Comparison of ENCODE assay signal across 1 cellular context in genomic region chr1:167714851-167715652, GRCh38.
TF ChIP-seq lines count a peak whose summit lies in the region.

No MANE protein-coding gene starts in this region.

TF ChIP-seq in HepG2, 621 proteins besides CTCF, POLR2A, EP300 and RAD21 (continued from another document and continues in another):
- TF ChIP-seq, protein P1, sequence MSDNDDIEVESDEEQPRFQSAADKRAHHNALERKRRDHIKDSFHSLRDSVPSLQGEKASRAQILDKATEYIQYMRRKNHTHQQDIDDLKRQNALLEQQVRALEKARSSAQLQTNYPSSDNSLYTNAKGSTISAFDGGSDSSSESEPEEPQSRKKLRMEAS (IDR thresholded peaks at IDR 0.05): peak; percentile 23; the same call in 1 of the 2 replicates
- TF ChIP-seq NFATC3 (CRISPR knock-in tag; IDR thresholded peaks at IDR 0.05) (no peak), ZNF468 (CRISPR knock-in tag; IDR thresholded peaks at IDR 0.05) (no peak), KIAA2018 (CRISPR knock-in tag; IDR thresholded peaks at IDR 0.05; ENCODE audit: borderline replicate concordance) (no peak), ZNF550 (CRISPR knock-in tag; IDR thresholded peaks at IDR 0.05; ENCODE audit: borderline replicate concordance) (no peak), ZNF451 (CRISPR knock-in tag; IDR thresholded peaks at IDR 0.05) (no peak), ZNF263 (CRISPR knock-in tag; IDR thresholded peaks at IDR 0.05) (no peak), ZNF407 (CRISPR knock-in tag; IDR thresholded peaks at IDR 0.05; ENCODE audit: not compliant biosample characterization) (no peak), KMT2B (CRISPR knock-in tag; IDR thresholded peaks at IDR 0.05) (peak; percentile 79), ZNF891 (CRISPR knock-in tag; IDR thresholded peaks at IDR 0.05) (no peak), ZNF292 (CRISPR knock-in tag; IDR thresholded peaks at IDR 0.05; ENCODE audit: borderline replicate concordance, low read depth) (no peak), RNF2 (conservative IDR thresholded peaks at IDR 0.05; ENCODE audit: low read depth) (no peak), RFXANK (CRISPR knock-in tag; IDR thresholded peaks at IDR 0.05) (no peak), TOPORS (CRISPR knock-in tag; IDR thresholded peaks at IDR 0.05) (no peak), ZNF563 (CRISPR knock-in tag; IDR thresholded peaks at IDR 0.05) (no peak), RORA (CRISPR knock-in tag; IDR thresholded peaks at IDR 0.05) (no peak), POLR2AphosphoS2 (IDR thresholded peaks at IDR 0.05; ENCODE audit: low read depth, low read length) (no peak), MAF1 (CRISPR knock-in tag; IDR thresholded peaks at IDR 0.05; ENCODE audit: borderline replicate concordance) (peak; percentile 95), HOXA5 (CRISPR knock-in tag; IDR thresholded peaks at IDR 0.05) (0 out of 2 replicates have a peak, but pooled peaks have one; percentile 42)
- TF ChIP-seq, protein P2, sequence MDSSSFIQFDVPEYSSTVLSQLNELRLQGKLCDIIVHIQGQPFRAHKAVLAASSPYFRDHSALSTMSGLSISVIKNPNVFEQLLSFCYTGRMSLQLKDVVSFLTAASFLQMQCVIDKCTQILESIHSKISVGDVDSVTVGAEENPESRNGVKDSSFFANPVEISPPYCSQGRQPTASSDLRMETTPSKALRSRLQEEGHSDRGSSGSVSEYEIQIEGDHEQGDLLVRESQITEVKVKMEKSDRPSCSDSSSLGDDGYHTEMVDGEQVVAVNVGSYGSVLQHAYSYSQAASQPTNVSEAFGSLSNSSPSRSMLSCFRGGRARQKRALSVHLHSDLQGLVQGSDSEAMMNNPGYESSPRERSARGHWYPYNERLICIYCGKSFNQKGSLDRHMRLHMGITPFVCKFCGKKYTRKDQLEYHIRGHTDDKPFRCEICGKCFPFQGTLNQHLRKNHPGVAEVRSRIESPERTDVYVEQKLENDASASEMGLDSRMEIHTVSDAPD (CRISPR knock-in tag; IDR thresholded peaks at IDR 0.05): no peak
- TF ChIP-seq, protein P3, sequence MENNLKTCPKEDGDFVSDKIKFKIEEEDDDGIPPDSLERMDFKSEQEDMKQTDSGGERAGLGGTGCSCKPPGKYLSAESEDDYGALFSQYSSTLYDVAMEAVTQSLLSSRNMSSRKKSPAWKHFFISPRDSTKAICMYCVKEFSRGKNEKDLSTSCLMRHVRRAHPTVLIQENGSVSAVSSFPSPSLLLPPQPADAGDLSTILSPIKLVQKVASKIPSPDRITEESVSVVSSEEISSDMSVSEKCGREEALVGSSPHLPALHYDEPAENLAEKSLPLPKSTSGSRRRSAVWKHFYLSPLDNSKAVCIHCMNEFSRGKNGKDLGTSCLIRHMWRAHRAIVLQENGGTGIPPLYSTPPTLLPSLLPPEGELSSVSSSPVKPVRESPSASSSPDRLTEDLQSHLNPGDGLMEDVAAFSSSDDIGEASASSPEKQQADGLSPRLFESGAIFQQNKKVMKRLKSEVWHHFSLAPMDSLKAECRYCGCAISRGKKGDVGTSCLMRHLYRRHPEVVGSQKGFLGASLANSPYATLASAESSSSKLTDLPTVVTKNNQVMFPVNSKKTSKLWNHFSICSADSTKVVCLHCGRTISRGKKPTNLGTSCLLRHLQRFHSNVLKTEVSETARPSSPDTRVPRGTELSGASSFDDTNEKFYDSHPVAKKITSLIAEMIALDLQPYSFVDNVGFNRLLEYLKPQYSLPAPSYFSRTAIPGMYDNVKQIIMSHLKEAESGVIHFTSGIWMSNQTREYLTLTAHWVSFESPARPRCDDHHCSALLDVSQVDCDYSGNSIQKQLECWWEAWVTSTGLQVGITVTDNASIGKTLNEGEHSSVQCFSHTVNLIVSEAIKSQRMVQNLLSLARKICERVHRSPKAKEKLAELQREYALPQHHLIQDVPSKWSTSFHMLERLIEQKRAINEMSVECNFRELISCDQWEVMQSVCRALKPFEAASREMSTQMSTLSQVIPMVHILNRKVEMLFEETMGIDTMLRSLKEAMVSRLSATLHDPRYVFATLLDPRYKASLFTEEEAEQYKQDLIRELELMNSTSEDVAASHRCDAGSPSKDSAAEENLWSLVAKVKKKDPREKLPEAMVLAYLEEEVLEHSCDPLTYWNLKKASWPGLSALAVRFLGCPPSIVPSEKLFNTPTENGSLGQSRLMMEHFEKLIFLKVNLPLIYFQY (CRISPR knock-in tag; IDR thresholded peaks at IDR 0.05; ENCODE audit: borderline replicate concordance): no peak
- TF ChIP-seq, protein P4, sequence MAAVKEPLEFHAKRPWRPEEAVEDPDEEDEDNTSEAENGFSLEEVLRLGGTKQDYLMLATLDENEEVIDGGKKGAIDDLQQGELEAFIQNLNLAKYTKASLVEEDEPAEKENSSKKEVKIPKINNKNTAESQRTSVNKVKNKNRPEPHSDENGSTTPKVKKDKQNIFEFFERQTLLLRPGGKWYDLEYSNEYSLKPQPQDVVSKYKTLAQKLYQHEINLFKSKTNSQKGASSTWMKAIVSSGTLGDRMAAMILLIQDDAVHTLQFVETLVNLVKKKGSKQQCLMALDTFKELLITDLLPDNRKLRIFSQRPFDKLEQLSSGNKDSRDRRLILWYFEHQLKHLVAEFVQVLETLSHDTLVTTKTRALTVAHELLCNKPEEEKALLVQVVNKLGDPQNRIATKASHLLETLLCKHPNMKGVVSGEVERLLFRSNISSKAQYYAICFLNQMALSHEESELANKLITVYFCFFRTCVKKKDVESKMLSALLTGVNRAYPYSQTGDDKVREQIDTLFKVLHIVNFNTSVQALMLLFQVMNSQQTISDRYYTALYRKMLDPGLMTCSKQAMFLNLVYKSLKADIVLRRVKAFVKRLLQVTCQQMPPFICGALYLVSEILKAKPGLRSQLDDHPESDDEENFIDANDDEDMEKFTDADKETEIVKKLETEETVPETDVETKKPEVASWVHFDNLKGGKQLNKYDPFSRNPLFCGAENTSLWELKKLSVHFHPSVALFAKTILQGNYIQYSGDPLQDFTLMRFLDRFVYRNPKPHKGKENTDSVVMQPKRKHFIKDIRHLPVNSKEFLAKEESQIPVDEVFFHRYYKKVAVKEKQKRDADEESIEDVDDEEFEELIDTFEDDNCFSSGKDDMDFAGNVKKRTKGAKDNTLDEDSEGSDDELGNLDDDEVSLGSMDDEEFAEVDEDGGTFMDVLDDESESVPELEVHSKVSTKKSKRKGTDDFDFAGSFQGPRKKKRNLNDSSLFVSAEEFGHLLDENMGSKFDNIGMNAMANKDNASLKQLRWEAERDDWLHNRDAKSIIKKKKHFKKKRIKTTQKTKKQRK (IDR thresholded peaks at IDR 0.05; ENCODE audit: low read length): no peak
- TF ChIP-seq, protein P5, sequence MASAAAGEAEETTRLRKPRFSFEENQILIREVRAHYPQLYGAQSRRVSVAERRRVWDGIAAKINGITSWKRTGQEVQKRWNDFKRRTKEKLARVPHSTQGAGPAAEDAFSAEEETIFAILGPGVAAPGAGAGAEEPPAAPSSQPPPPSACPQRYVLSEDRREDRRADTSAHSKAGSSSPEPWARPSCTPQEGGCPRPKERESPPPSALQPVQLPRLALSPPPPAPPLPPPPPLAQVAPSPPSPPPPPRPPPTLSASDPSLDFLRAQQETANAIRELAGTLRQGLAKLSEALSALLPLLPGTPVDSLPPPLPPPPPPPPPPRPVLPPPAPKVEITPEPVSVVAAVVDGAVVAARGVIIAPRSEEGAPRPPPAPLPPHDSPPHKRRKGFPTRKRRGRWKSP (CRISPR knock-in tag; IDR thresholded peaks at IDR 0.05): peak; percentile 33; the same call in 1 of the 2 replicates
